ENCODE assay signal across 1 cellular context in genomic region chr21:38914531-38915385, GRCh38.
TF ChIP-seq lines count a peak whose summit lies in the region.

No MANE protein-coding gene starts in this region.

TF ChIP-seq in WTC11, 78 proteins besides CTCF, POLR2A, EP300 and RAD21 (continued from another document):
- TF ChIP-seq, protein P1, sequence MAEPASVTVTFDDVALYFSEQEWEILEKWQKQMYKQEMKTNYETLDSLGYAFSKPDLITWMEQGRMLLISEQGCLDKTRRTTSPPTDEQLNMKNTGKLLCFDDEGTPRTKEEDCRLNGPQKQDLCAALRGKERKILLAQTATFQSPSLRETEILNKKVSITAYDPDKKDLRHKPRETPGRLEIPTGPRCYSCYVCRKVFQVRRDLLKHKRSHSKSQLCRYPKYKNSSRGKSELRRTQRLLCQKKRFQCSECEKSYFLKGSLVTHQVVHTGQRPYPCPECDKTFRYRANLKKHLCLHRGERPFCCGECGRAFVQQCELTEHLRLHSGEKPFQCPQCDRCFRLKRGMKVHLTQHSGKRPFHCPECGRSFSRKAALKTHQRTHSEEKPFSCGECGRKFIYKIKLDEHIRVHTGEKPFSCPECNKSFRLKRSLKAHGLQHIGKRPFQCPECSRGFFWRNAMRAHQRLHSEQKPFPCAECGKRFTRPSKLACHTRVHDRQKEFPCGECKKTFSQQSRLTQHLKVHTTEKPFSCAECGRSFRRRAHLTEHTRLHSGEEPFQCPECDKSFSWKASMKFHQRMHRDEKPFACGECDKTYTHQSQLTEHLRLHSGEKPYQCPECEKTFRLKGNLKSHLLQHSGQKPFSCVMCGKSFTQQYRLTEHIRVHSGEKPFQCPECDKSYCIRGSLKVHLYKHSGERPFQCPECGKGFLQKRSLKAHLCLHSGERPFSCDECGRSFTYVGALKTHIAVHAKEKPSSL (CRISPR knock-in tag; conservative IDR thresholded peaks at IDR 0.05), result no peak
- TF ChIP-seq ZNF416 (CRISPR knock-in tag; IDR thresholded peaks at IDR 0.05) (no peak), NR2C2 (CRISPR knock-in tag; IDR thresholded peaks at IDR 0.05) (no peak), FOXJ3 (CRISPR knock-in tag; IDR thresholded peaks at IDR 0.05; ENCODE audit: borderline replicate concordance) (no peak), GABPB1 (CRISPR knock-in tag; IDR thresholded peaks at IDR 0.05) (no peak), ZNF396 (CRISPR knock-in tag; IDR thresholded peaks at IDR 0.05; ENCODE audit: borderline replicate concordance) (no peak), ETV6 (CRISPR knock-in tag; IDR thresholded peaks at IDR 0.05) (no peak), ERG (CRISPR knock-in tag; IDR thresholded peaks at IDR 0.05) (no peak), ZNF317 (CRISPR knock-in tag; IDR thresholded peaks at IDR 0.05; ENCODE audit: borderline replicate concordance, low read depth) (no peak)
- TF ChIP-seq, protein P2, sequence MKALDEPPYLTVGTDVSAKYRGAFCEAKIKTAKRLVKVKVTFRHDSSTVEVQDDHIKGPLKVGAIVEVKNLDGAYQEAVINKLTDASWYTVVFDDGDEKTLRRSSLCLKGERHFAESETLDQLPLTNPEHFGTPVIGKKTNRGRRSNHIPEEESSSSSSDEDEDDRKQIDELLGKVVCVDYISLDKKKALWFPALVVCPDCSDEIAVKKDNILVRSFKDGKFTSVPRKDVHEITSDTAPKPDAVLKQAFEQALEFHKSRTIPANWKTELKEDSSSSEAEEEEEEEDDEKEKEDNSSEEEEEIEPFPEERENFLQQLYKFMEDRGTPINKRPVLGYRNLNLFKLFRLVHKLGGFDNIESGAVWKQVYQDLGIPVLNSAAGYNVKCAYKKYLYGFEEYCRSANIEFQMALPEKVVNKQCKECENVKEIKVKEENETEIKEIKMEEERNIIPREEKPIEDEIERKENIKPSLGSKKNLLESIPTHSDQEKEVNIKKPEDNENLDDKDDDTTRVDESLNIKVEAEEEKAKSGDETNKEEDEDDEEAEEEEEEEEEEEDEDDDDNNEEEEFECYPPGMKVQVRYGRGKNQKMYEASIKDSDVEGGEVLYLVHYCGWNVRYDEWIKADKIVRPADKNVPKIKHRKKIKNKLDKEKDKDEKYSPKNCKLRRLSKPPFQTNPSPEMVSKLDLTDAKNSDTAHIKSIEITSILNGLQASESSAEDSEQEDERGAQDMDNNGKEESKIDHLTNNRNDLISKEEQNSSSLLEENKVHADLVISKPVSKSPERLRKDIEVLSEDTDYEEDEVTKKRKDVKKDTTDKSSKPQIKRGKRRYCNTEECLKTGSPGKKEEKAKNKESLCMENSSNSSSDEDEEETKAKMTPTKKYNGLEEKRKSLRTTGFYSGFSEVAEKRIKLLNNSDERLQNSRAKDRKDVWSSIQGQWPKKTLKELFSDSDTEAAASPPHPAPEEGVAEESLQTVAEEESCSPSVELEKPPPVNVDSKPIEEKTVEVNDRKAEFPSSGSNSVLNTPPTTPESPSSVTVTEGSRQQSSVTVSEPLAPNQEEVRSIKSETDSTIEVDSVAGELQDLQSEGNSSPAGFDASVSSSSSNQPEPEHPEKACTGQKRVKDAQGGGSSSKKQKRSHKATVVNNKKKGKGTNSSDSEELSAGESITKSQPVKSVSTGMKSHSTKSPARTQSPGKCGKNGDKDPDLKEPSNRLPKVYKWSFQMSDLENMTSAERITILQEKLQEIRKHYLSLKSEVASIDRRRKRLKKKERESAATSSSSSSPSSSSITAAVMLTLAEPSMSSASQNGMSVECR (CRISPR knock-in tag; IDR thresholded peaks at IDR 0.05; ENCODE audit: borderline replicate concordance), result no peak
